ENCODE assay signal across 20 cellular contexts in the genomic region with DNA sequence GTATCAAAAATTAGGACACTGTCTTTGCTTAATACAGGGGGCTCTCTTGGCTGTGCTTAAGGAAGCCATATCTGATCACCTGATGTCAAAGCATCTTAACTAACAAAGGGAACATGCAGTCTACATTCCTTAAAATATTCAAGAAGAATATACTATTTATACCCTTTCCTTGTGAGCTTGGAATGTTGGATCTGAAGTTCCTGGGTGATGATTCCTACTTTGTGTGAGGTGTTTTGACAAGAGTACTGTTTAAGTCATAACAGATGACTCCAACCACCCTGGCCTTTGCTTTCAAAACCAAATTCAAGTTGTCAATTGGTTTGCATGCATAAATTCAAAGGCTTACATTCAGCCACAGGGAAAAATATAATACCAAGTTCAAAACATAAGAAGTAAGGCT.
A peak's percentile ranks its signal among the peaks of the same experiment; 100 is the strongest.
DNase-seq lines count a peak whose midpoint lies in the region; FAIRE-seq and TF ChIP-seq lines count a peak whose summit lies in the region.
"Had no signal": no experiment of that assay in that cellular context is flagged by ENCODE, and none has a peak within 500 bp of the region (broad histone marks: within the 10 kb centered on the region; RNA-seq: fewer than 3 reads in every experiment).

No MANE protein-coding gene starts in this region.

- TF ChIP-seq CTCF in AG04449 (IDR thresholded peaks at IDR 0.05; ENCODE audit: insufficient read depth, low read length, missing control alignments): no peak
- no peak for TF ChIP-seq CTCF in D721Med (IDR thresholded peaks at IDR 0.05; ENCODE audit: insufficient read depth, missing control alignments)

- no peak for FAIRE-seq in D721Med (lab: Jason Lieb, UNC)
- FAIRE-seq: A549, GM12891, GM19239, H1 had no signal

- POLR2A ChIA-PET in AG04449 (lab: Yijun Ruan, JAX): no interaction called here

- DNase-seq in AG04449 (ENCODE audit: low read depth, low spot score): peak; percentile 17
- DNase-seq in HT1080 (ENCODE audit: low read depth): peak; percentile 4
- DNase-seq in epithelial cell of prostate (ENCODE audit: low read depth, low spot score): no peak
- peak; percentile 28 for DNase-seq in kidney tubule cell (ENCODE audit: low spot score)
- no peak for DNase-seq in activated CD4-positive, alpha-beta T cell treated with anti-CD3 and anti-CD28 coated beads for 48 hours
- no peak for DNase-seq in D721Med (ENCODE audit: insufficient read length, low spot score)
- DNase-seq in NCI-H2029 treated with DMSO at 0.1 percent for 48 hours (lab: John Stamatoyannopoulos, UW): no peak
- DNase-seq: Calu3; CD8-positive, alpha-beta T cell; DMS 273 treated with DMSO at 0.1 percent for 48 hours; DMS53; DND-41; EL; H9 had no signal

- peak overlapping the region; percentile 17 for H3K27ac ChIP-seq in epithelial cell of prostate
- H3K27ac ChIP-seq: 22Rv1; A549; BLaER1 treated with 17β-estradiol and CSF1 and Interleukin-3, amounts not matched to agents 10 nM and 100 nM had no signal

- no peak overlapping the region for H3K4me3 ChIP-seq in AG04449 (ENCODE audit: low read depth, low read length)
- H3K4me3 ChIP-seq: A549; BLaER1 treated with 17β-estradiol and CSF1 and Interleukin-3, amounts not matched to agents 10 nM and 100 nM had no signal

- CTCF ChIA-PET in AG04449 (lab: Yijun Ruan, JAX): no interaction called here

Comparison
In these comparisons a context has a peak if more than half of its experiments do, and no peak if none do; other contexts are left out.
1. DNase-seq: peak in AG04449 (single experiment), HT1080 (single experiment) and kidney tubule cell (single experiment); none in epithelial cell of prostate (single experiment), activated CD4-positive, alpha-beta T cell treated with anti-CD3 and anti-CD28 coated beads for 48 hours (single experiment), D721Med (single experiment) and NCI-H2029 treated with DMSO at 0.1 percent for 48 hours (single experiment).